ENCODE assay signal across 27 cellular contexts in the genomic region with DNA sequence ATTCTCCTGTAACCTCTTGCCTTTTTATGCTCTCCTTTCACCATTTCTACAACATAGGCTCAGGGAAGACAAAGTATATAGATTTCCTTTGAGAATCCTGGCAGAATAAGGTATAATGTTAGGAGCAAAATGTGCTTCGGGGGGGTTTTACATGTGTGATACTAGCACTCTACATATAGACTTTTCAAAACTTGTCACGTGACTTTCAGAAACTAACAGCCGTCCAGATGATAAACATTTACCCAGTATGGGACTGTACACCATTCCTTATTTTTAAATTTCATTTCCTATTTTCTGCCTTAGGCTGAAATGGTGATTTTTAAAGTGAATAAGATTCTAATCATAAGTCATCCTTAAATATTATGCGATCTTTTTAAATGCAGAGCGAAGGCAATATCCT.
"Had no signal": no experiment of that assay in that cellular context is flagged by ENCODE, and none has a peak within 500 bp of the region (broad histone marks: within the 10 kb centered on the region; RNA-seq: fewer than 3 reads in every experiment).

No MANE protein-coding gene starts in this region.

- H3K4me1 ChIP-seq: colonic mucosa, esophagus squamous epithelium, gastrocnemius medialis, heart right ventricle, left lung, lower lobe of right lung had no signal

- H3K4me3 ChIP-seq: colonic mucosa, esophagus squamous epithelium, gastrocnemius medialis, heart right ventricle, left lung, lower lobe of right lung had no signal

- H3K4me3 Mint-ChIP-seq: dendritic cell treated with granulocyte-macrophage colony-stimulating factor and Interleukin-4, amounts not matched to agents 40 ng/mL and 50 ng/mL, for 4 days; effector memory CD8-positive, alpha-beta T cell; endodermal cell; naive thymus-derived CD4-positive, alpha-beta T cell had no signal

- DNase-seq: colonic mucosa; cortex of kidney; effector CD8-positive, alpha-beta T cell; effector memory CD8-positive, alpha-beta T cell; endodermal cell; erythroblast; esophagus squamous epithelium; foreskin fibroblast; foreskin melanocyte; gastrocnemius medialis; glutamatergic neuron; head of caudate nucleus; heart right ventricle; hippocampal formation; left cardiac atrium; left lung; left ventricle myocardium superior; lower lobe of right lung; mesenchymal stem cell; midbrain; naive thymus-derived CD4-positive, alpha-beta T cell had no signal

- H3K4me1 Mint-ChIP-seq: naive thymus-derived CD4-positive, alpha-beta T cell had no signal

- H3K27me3 ChIP-seq: colonic mucosa, esophagus squamous epithelium, gastrocnemius medialis, heart right ventricle, left lung had no signal

- H3K27ac Mint-ChIP-seq: dendritic cell treated with granulocyte-macrophage colony-stimulating factor and Interleukin-4, amounts not matched to agents 40 ng/mL and 50 ng/mL, for 4 days; effector memory CD8-positive, alpha-beta T cell; endodermal cell; naive thymus-derived CD4-positive, alpha-beta T cell had no signal

- ATAC-seq: effector memory CD8-positive, alpha-beta T cell; esophagus mucosa; gastrocnemius medialis; heart right ventricle; left cardiac atrium; left lung; left ventricle myocardium superior; lower lobe of right lung; naive thymus-derived CD4-positive, alpha-beta T cell had no signal

- H3K27me3 Mint-ChIP-seq: dendritic cell treated with granulocyte-macrophage colony-stimulating factor and Interleukin-4, amounts not matched to agents 40 ng/mL and 50 ng/mL, for 4 days; effector memory CD8-positive, alpha-beta T cell; naive thymus-derived CD4-positive, alpha-beta T cell had no signal

- H3K9me3 Mint-ChIP-seq: endodermal cell had no signal

- H3K36me3 ChIP-seq: colonic mucosa, esophagus squamous epithelium, gastrocnemius medialis, heart right ventricle, left lung, lower lobe of right lung had no signal

- H3K9me3 ChIP-seq: colonic mucosa, esophagus squamous epithelium, gastrocnemius medialis, lower lobe of right lung had no signal

- H3K27ac ChIP-seq: colonic mucosa, epithelial cell of prostate, esophagus squamous epithelium, gastrocnemius medialis, heart right ventricle, left lung, lower lobe of right lung had no signal

- FAIRE-seq: endometrium, islet of Langerhans, keratinocyte had no signal
